Comparison of ENCODE assay signal across 8 cellular contexts in genomic region chr7:7970113-7970619, GRCh38. TPM values are rescaled to one million over a fixed set of nuclear protein-coding genes. Genes with fewer than 3 reads are reported as not detected.
DNase-seq lines count a peak whose midpoint lies in the region; TF ChIP-seq lines count a peak whose summit lies in the region.

No MANE protein-coding gene starts in this region.

- H3K9me3 ChIP-seq in iPS-18a (ENCODE audit: control insufficient read depth, low read depth, low read length): no peaks in the 10 kb centered on the region
- H3K9me3 ChIP-seq in tibial artery: no peaks in the 10 kb centered on the region

- H3K4me3 ChIP-seq in iPS-18a (ENCODE audit: low read length) (peak overlapping the region; percentile 95), tibial artery (peak overlapping the region; percentile 99)

- in situ Hi-C loops in GM13977 (cut with MboI; ENCODE audit: low pct_unique_long_range_greater_than_20kb, low sequenced_read_pairs, unreplicated experiment): no loop called here

- DNase-seq in NCI-H82 (lab: John Stamatoyannopoulos, UW): peak; percentile 66
- no peak for DNase-seq in NCI-H82 treated with DMSO at 0.1 percent for 48 hours (lab: John Stamatoyannopoulos, UW; ENCODE audit: unreplicated experiment)
- DNase-seq in SK-N-DZ (ENCODE audit: low spot score): peak; percentile 45
- no peak for DNase-seq in tibial artery
- DNase-seq in cortex of kidney (lab: John Stamatoyannopoulos, UW): no peak
- DNase-seq in GM13977 (ENCODE audit: low spot score): no peak
- DNase-seq in activated CD4-positive, alpha-beta T cell treated with anti-CD3 and anti-CD28 coated beads, Interleukin-2, amount 50 U/mL, for 48 hours: no peak

- peak overlapping the region; percentile 69 for H3K9ac ChIP-seq in iPS-18a (ENCODE audit: low read length)

- H3K36me3 ChIP-seq in iPS-18a (ENCODE audit: control insufficient read depth, low read depth, low read length) (no peaks in the 10 kb centered on the region), tibial artery (no peaks in the 10 kb centered on the region)

- peaks cover 27% of the 10 kb centered on the region for H3K4me1 ChIP-seq in iPS-18a (ENCODE audit: control insufficient read depth, low read depth, low read length)
- H3K4me1 ChIP-seq in tibial artery: peaks cover 0 to 30% (median 11%) of the 10 kb centered on the region in 4 donors

- TF ChIP-seq CTCF in tibial artery (IDR thresholded peaks at IDR 0.05) (no peak), GM13977 (IDR thresholded peaks at IDR 0.05; ENCODE audit: extremely low read depth, insufficient read depth, missing control alignments) (no peak)

- intact Hi-C loops in tibial artery (cut with DNase I; ENCODE audit: low total_unique reads): no loop called here

- no peak overlapping the region for H3K27ac ChIP-seq in iPS-18a (ENCODE audit: low read length)
- peak overlapping the region; percentile 98 for H3K27ac ChIP-seq in tibial artery

- H3K27me3 ChIP-seq in iPS-18a (ENCODE audit: control insufficient read depth, insufficient read depth, low read length): no peaks in the 10 kb centered on the region
- H3K27me3 ChIP-seq in tibial artery: no peaks in the 10 kb centered on the region

RNA-seq across cellular contexts. Expression of gene GLCCI1, which starts 1.6 kb away (rescaled TPM):
- 40.2 and 50.3 TPM in 2 replicates for polyA plus RNA-seq in SK-N-DZ (2014; cell fraction: cytosol; rRNA removed)
- polyA plus RNA-seq in SK-N-DZ (2014; cell fraction: nucleus; rRNA removed): 70.6 and 72.1 TPM in 2 replicates

Comparison
In these comparisons a context has a peak if more than half of its experiments do, and no peak if none do; other contexts are left out.
1. DNase-seq: peak in NCI-H82 (single experiment) and SK-N-DZ (single experiment); none in NCI-H82 treated with DMSO at 0.1 percent for 48 hours (single experiment), tibial artery (0 of 2), cortex of kidney (single experiment), GM13977 (single experiment) and activated CD4-positive, alpha-beta T cell treated with anti-CD3 and anti-CD28 coated beads, Interleukin-2, amount 50 U/mL, for 48 hours (0 of 2).